ENCODE assay signal across 1 cellular context in genomic region chr2:238869293-238870124, GRCh38.
A peak's percentile ranks its signal among the peaks of the same experiment; 100 is the strongest.
TF ChIP-seq lines count a peak whose summit lies in the region.

No MANE protein-coding gene starts in this region.

TF ChIP-seq in HepG2, 621 proteins besides CTCF, POLR2A, EP300 and RAD21 (continued from another document and continues in another):
- TF ChIP-seq ZNF646 (CRISPR knock-in tag; IDR thresholded peaks at IDR 0.05), result peak; percentile 92
- no peak for TF ChIP-seq CREB3 (CRISPR knock-in tag; IDR thresholded peaks at IDR 0.05)
- TF ChIP-seq ZNF225 (CRISPR knock-in tag; IDR thresholded peaks at IDR 0.05), result no peak
- TF ChIP-seq MED8 (CRISPR knock-in tag; IDR thresholded peaks at IDR 0.05; ENCODE audit: insufficient replicate concordance), result no peak
- no peak for TF ChIP-seq MNT (IDR thresholded peaks at IDR 0.05)
- TF ChIP-seq ZNF143 (CRISPR knock-in tag; IDR thresholded peaks at IDR 0.05), result no peak
- TF ChIP-seq ZNF770 (CRISPR knock-in tag; IDR thresholded peaks at IDR 0.05), result peak; percentile 95
- no peak for TF ChIP-seq NR1H2 (CRISPR knock-in tag; IDR thresholded peaks at IDR 0.05; ENCODE audit: borderline replicate concordance, low read depth)
- TF ChIP-seq GATAD2A (CRISPR knock-in tag; IDR thresholded peaks at IDR 0.05), result no peak
- no peak for TF ChIP-seq ZNF644 (CRISPR knock-in tag; IDR thresholded peaks at IDR 0.05; ENCODE audit: low read depth)
- TF ChIP-seq BCL6 (CRISPR knock-in tag; IDR thresholded peaks at IDR 0.05), result no peak
- TF ChIP-seq PHF8 (CRISPR knock-in tag; IDR thresholded peaks at IDR 0.05), result no peak
- no peak for TF ChIP-seq NFAT5 (CRISPR knock-in tag; IDR thresholded peaks at IDR 0.05)
- no peak for TF ChIP-seq THAP8 (CRISPR knock-in tag; IDR thresholded peaks at IDR 0.05; ENCODE audit: borderline replicate concordance)
- no peak for TF ChIP-seq CBX1 (IDR thresholded peaks at IDR 0.05; ENCODE audit: low read depth)
- no peak for TF ChIP-seq CBX5 (CRISPR knock-in tag; IDR thresholded peaks at IDR 0.05; ENCODE audit: borderline replicate concordance)
- no peak for TF ChIP-seq TFAP4 (IDR thresholded peaks at IDR 0.05; ENCODE audit: borderline replicate concordance, low read depth)
- no peak for TF ChIP-seq DNMT3B (CRISPR knock-in tag; conservative IDR thresholded peaks at IDR 0.05)
- TF ChIP-seq ZNF232 (CRISPR knock-in tag; IDR thresholded peaks at IDR 0.05; ENCODE audit: borderline replicate concordance), result no peak
- no peak for TF ChIP-seq ZBTB14 (CRISPR knock-in tag; IDR thresholded peaks at IDR 0.05)
- no peak for TF ChIP-seq CCAR2 (optimal IDR thresholded peaks at IDR 0.05; ENCODE audit: low read depth, low read length)
- no peak for TF ChIP-seq CEBPZ (IDR thresholded peaks at IDR 0.05; ENCODE audit: low read length)
- peak; percentile 67; the same call in 1 of the 2 replicates for TF ChIP-seq ZMYM3 (CRISPR knock-in tag; IDR thresholded peaks at IDR 0.05)
- no peak for TF ChIP-seq FOXP1 (IDR thresholded peaks at IDR 0.05)
- TF ChIP-seq FOXP1 (CRISPR knock-in tag; IDR thresholded peaks at IDR 0.05), result 0 out of 2 replicates have a peak, but pooled peaks have one; percentile 1
- no peak for TF ChIP-seq ZBTB25 (CRISPR knock-in tag; IDR thresholded peaks at IDR 0.05)
- no peak for TF ChIP-seq HOXD1 (CRISPR knock-in tag; IDR thresholded peaks at IDR 0.05)
- TF ChIP-seq KDM2A (CRISPR knock-in tag; IDR thresholded peaks at IDR 0.05; ENCODE audit: borderline replicate concordance, low read depth), result no peak
- no peak for TF ChIP-seq ZBTB7B (CRISPR knock-in tag; IDR thresholded peaks at IDR 0.05)
- no peak for TF ChIP-seq TAF1 (CRISPR knock-in tag; IDR thresholded peaks at IDR 0.05)
- TF ChIP-seq ASH2L (IDR thresholded peaks at IDR 0.05; ENCODE audit: insufficient read length, low read depth, low read length), result no peak
- TF ChIP-seq POLR2AphosphoS2 (IDR thresholded peaks at IDR 0.05; ENCODE audit: low read depth, low read length), result no peak
- TF ChIP-seq ZFX (CRISPR knock-in tag; IDR thresholded peaks at IDR 0.05; ENCODE audit: low read depth), result no peak
- TF ChIP-seq ZNF501 (CRISPR knock-in tag; IDR thresholded peaks at IDR 0.05), result 0 out of 2 replicates have a peak, but pooled peaks have one; percentile 11
